ENCODE assay signal across 21 cellular contexts in the genomic region with DNA sequence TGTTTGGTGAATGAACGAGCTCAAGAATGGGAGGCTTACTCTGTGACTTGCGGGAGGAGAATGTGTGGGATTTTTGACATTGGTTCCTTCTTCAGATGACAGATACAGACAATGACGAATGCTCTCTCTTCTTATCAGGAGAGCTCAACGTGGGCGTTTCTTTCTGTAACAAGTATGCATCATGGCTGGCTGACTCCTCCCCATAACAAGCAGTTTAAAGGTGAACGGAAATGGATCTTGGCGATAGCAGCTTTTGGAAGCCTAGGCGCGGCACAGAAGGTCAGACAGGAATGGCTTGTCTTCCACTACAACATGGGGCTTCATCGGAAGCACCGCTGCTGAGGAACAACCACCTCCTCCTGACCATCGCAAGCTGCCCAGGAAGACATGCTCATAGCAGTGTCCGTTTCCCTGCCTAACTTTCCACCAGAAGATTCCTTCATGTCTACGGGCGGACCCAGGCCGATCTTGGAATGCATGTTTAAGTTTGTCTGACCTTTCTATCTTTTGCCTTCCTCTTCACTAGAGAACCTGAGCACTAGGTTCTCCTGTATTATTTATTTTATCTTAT. TPM values are rescaled to one million over a fixed set of nuclear protein-coding genes. Genes with fewer than 3 reads are reported as not detected.
DNase-seq lines count a peak whose midpoint lies in the region; ATAC-seq and TF ChIP-seq lines count a peak whose summit lies in the region.
"Had no signal": no experiment of that assay in that cellular context is flagged by ENCODE, and none has a peak within 500 bp of the region (broad histone marks: within the 10 kb centered on the region; RNA-seq: fewer than 3 reads in every experiment).

No MANE protein-coding gene starts in this region.

- no peaks in the 10 kb centered on the region for H3K36me3 ChIP-seq in naive thymus-derived CD4-positive, alpha-beta T cell (ENCODE audit: control insufficient read depth in 2 of 3, insufficient read depth in 3 of 3, low read length in 3 of 3)
- H3K36me3 ChIP-seq: neural progenitor cell, spleen had no signal

- H3K9me3 ChIP-seq in CD4-positive, alpha-beta T cell (ENCODE audit: control insufficient read depth, low read length): no peaks in the 10 kb centered on the region
- no peaks in the 10 kb centered on the region for H3K9me3 ChIP-seq in naive thymus-derived CD4-positive, alpha-beta T cell (ENCODE audit: control insufficient read depth in 2 of 3, low read length in 3 of 3)
- H3K9me3 ChIP-seq: A549, spleen, testis had no signal

- ATAC-seq in CD4-positive, alpha-beta T cell (ENCODE audit: poor library complexity): peak; percentile 24
- peak; percentile 21 for ATAC-seq in naive thymus-derived CD4-positive, alpha-beta T cell
- no peak for ATAC-seq in HG03039 (IDR thresholded peaks at IDR 0.05; ENCODE audit: unreplicated experiment)
- ATAC-seq: A549; GM12878; stimulated activated memory B cell treated with anti-CD40 and anti-IgM and Interleukin-4, amounts not matched to agents 10 μg/mL and 1 μg/mL and 100 μg/mL, for 72 hours had no signal

- no peak overlapping the region for H3K27ac ChIP-seq in CD4-positive, alpha-beta T cell (ENCODE audit: low read depth, low read length)
- no peak overlapping the region for H3K27ac ChIP-seq in naive thymus-derived CD4-positive, alpha-beta T cell (ENCODE audit: low read depth, low read length)
- H3K27ac ChIP-seq: A549, GM23248, neural progenitor cell, spleen, testis had no signal

- no peak for TF ChIP-seq CTCF in CD4-positive, alpha-beta T cell (IDR thresholded peaks at IDR 0.05)

- peaks cover 23% of the 10 kb centered on the region for H3K27me3 Mint-ChIP-seq in activated CD4-positive, alpha-beta T cell treated with anti-CD3 and anti-CD28 coated beads, Interleukin-2, amount 10 ng/mL, durations not matched to agents 24 days and 14 days
- H3K27me3 Mint-ChIP-seq in activated CD4-positive, alpha-beta T cell treated with anti-CD3 and anti-CD28 coated beads, Interleukin-2, amount 10 ng/mL, durations not matched to agents 7 days and 5 days: peaks cover 16% of the 10 kb centered on the region
- no peaks in the 10 kb centered on the region for H3K27me3 Mint-ChIP-seq in CD4-positive, alpha-beta T cell
- H3K27me3 Mint-ChIP-seq in T-helper 2 cell treated with Interferon-gamma antibody and Interleukin-4, amounts not matched to agents 5 μg/mL and 100 μg/mL, for 36 hours (ENCODE audit: low read depth): peaks cover 2% of the 10 kb centered on the region
- H3K27me3 Mint-ChIP-seq in naive thymus-derived CD4-positive, alpha-beta T cell: peaks cover 0 to 14% (median 10%) of the 10 kb centered on the region in 5 donors
- H3K27me3 Mint-ChIP-seq: stimulated activated memory B cell treated with anti-CD40 and anti-IgM and Interleukin-4, amounts not matched to agents 10 μg/mL and 1 μg/mL and 100 μg/mL, for 72 hours had no signal

- no peaks in the 10 kb centered on the region for H3K9me3 Mint-ChIP-seq in activated CD4-positive, alpha-beta T cell treated with anti-CD3 and anti-CD28 coated beads, Interleukin-2, amount 10 ng/mL, durations not matched to agents 24 days and 14 days
- no peaks in the 10 kb centered on the region for H3K9me3 Mint-ChIP-seq in activated CD4-positive, alpha-beta T cell treated with anti-CD3 and anti-CD28 coated beads, Interleukin-2, amount 10 ng/mL, durations not matched to agents 7 days and 5 days
- H3K9me3 Mint-ChIP-seq in CD4-positive, alpha-beta T cell: no peaks in the 10 kb centered on the region
- no peaks in the 10 kb centered on the region for H3K9me3 Mint-ChIP-seq in T-helper 2 cell treated with Interferon-gamma antibody and Interleukin-4, amounts not matched to agents 5 μg/mL and 100 μg/mL, for 36 hours
- H3K9me3 Mint-ChIP-seq in naive thymus-derived CD4-positive, alpha-beta T cell: no peaks in the 10 kb centered on the region
- H3K9me3 Mint-ChIP-seq: neural progenitor cell; stimulated activated memory B cell treated with anti-CD40 and anti-IgM and Interleukin-4, amounts not matched to agents 10 μg/mL and 1 μg/mL and 100 μg/mL, for 72 hours had no signal

- H3K4me1 ChIP-seq in naive thymus-derived CD4-positive, alpha-beta T cell (ENCODE audit: control insufficient read depth in 2 of 2, insufficient read depth in 2 of 2, low read length in 2 of 2): no peaks in the 10 kb centered on the region
- H3K4me1 ChIP-seq: neural progenitor cell, testis had no signal

- H3K36me3 Mint-ChIP-seq in activated CD4-positive, alpha-beta T cell treated with anti-CD3 and anti-CD28 coated beads, Interleukin-2, amount 10 ng/mL, durations not matched to agents 24 days and 14 days (ENCODE audit: low read depth): no peaks in the 10 kb centered on the region
- no peaks in the 10 kb centered on the region for H3K36me3 Mint-ChIP-seq in activated CD4-positive, alpha-beta T cell treated with anti-CD3 and anti-CD28 coated beads, Interleukin-2, amount 10 ng/mL, durations not matched to agents 7 days and 5 days (ENCODE audit: low read depth)
- no peaks in the 10 kb centered on the region for H3K36me3 Mint-ChIP-seq in CD4-positive, alpha-beta T cell (ENCODE audit: low read depth)
- no peaks in the 10 kb centered on the region for H3K36me3 Mint-ChIP-seq in T-helper 2 cell treated with Interferon-gamma antibody and Interleukin-4, amounts not matched to agents 5 μg/mL and 100 μg/mL, for 36 hours (ENCODE audit: low read depth)
- H3K36me3 Mint-ChIP-seq in naive thymus-derived CD4-positive, alpha-beta T cell: no peaks in the 10 kb centered on the region
- H3K36me3 Mint-ChIP-seq: neural progenitor cell; stimulated activated memory B cell treated with anti-CD40 and anti-IgM and Interleukin-4, amounts not matched to agents 10 μg/mL and 1 μg/mL and 100 μg/mL, for 72 hours had no signal

- H3K4me1 Mint-ChIP-seq in activated CD4-positive, alpha-beta T cell treated with anti-CD3 and anti-CD28 coated beads, Interleukin-2, amount 10 ng/mL, durations not matched to agents 24 days and 14 days: peaks cover 17% of the 10 kb centered on the region
- H3K4me1 Mint-ChIP-seq in activated CD4-positive, alpha-beta T cell treated with anti-CD3 and anti-CD28 coated beads, Interleukin-2, amount 10 ng/mL, durations not matched to agents 7 days and 5 days: peaks cover under 1% of the 10 kb centered on the region
- no peaks in the 10 kb centered on the region for H3K4me1 Mint-ChIP-seq in CD4-positive, alpha-beta T cell (ENCODE audit: low read depth)
- peaks cover 9% of the 10 kb centered on the region for H3K4me1 Mint-ChIP-seq in T-helper 2 cell treated with Interferon-gamma antibody and Interleukin-4, amounts not matched to agents 5 μg/mL and 100 μg/mL, for 36 hours (ENCODE audit: low read depth)
- peaks cover 0 to 11% (median 0%) of the 10 kb centered on the region in 7 donors for H3K4me1 Mint-ChIP-seq in naive thymus-derived CD4-positive, alpha-beta T cell
- H3K4me1 Mint-ChIP-seq: neural progenitor cell had no signal

- CTCF ChIA-PET in activated CD4-positive, alpha-beta T cell treated with anti-CD3 and anti-CD28 coated beads, Interleukin-2, amount 10 ng/mL, durations not matched to agents 7 days and 5 days (lab: Charles Lee): interaction anchor here (0.9 to 1.2 kb wide), 2 partner anchors 25 to 197 kb away, joined by 3 read pairs; no protein-coding TSS in a partner anchor
- CTCF ChIA-PET in CD4-positive, alpha-beta T cell (lab: Charles Lee): no interaction called here
- CTCF ChIA-PET in naive thymus-derived CD4-positive, alpha-beta T cell (lab: Charles Lee): no interaction called here

- no peaks in the 10 kb centered on the region for H3K27me3 ChIP-seq in CD4-positive, alpha-beta T cell (ENCODE audit: control insufficient read depth, insufficient read depth, low read length)
- no peaks in the 10 kb centered on the region for H3K27me3 ChIP-seq in naive thymus-derived CD4-positive, alpha-beta T cell (ENCODE audit: control insufficient read depth in 2 of 2, insufficient read depth in 2 of 2, low read length in 2 of 2)
- H3K27me3 ChIP-seq: testis had no signal

- no peak for DNase-seq in activated CD4-positive, alpha-beta T cell treated with anti-CD3 and anti-CD28 coated beads, Interleukin-2, amount 10 ng/mL, durations not matched to agents 24 days and 14 days
- DNase-seq in activated CD4-positive, alpha-beta T cell treated with anti-CD3 and anti-CD28 coated beads, Interleukin-2, amount 10 ng/mL, durations not matched to agents 7 days and 5 days: no peak
- no peak for DNase-seq in CD4-positive, alpha-beta T cell
- peak; percentile 57 for DNase-seq in T-helper 2 cell treated with Interferon-gamma antibody and Interleukin-4, amounts not matched to agents 5 μg/mL and 100 μg/mL, for 36 hours (ENCODE audit: low spot score)
- DNase-seq in naive thymus-derived CD4-positive, alpha-beta T cell: no peak
- DNase-seq in pons (ENCODE audit: low spot score) (no peak), DMS 273 treated with DMSO at 0.1 percent for 48 hours (lab: John Stamatoyannopoulos, UW) (no peak)
- DNase-seq: activated CD4-positive, alpha-beta T cell treated with anti-CD3 and anti-CD28 coated beads, Interleukin-2, amount 50 U/mL, for 1 hour; cortex of kidney; GF-D8; GM23248; NCI-H1436; NCI-H524 treated with DMSO at 0.1 percent for 48 hours; spleen; T1000; testis had no signal

- intact Hi-C loops in activated CD4-positive, alpha-beta T cell treated with anti-CD3 and anti-CD28 coated beads, Interleukin-2, amount 10 ng/mL, durations not matched to agents 24 days and 14 days (cut with micrococcal nuclease): no loop called here
- intact Hi-C loops in CD4-positive, alpha-beta T cell (cut with DNase I, micrococcal nuclease): no loop called here
- intact Hi-C loops in naive thymus-derived CD4-positive, alpha-beta T cell (cut with micrococcal nuclease): no loop called here

- H3K4me3 ChIP-seq in naive thymus-derived CD4-positive, alpha-beta T cell (ENCODE audit: low read length): no peak overlapping the region
- H3K4me3 ChIP-seq: A549, GM12878, GM23248, neural progenitor cell, spleen, testis had no signal

- H3K27ac Mint-ChIP-seq in activated CD4-positive, alpha-beta T cell treated with anti-CD3 and anti-CD28 coated beads, Interleukin-2, amount 10 ng/mL, durations not matched to agents 24 days and 14 days: peak overlapping the region; percentile 61
- H3K27ac Mint-ChIP-seq in activated CD4-positive, alpha-beta T cell treated with anti-CD3 and anti-CD28 coated beads, Interleukin-2, amount 10 ng/mL, durations not matched to agents 7 days and 5 days: no peak overlapping the region
- no peak overlapping the region for H3K27ac Mint-ChIP-seq in CD4-positive, alpha-beta T cell
- peak overlapping the region; percentile 1 for H3K27ac Mint-ChIP-seq in T-helper 2 cell treated with Interferon-gamma antibody and Interleukin-4, amounts not matched to agents 5 μg/mL and 100 μg/mL, for 36 hours
- H3K27ac Mint-ChIP-seq in naive thymus-derived CD4-positive, alpha-beta T cell: no peak overlapping the region
- H3K27ac Mint-ChIP-seq: neural progenitor cell; stimulated activated memory B cell treated with anti-CD40 and anti-IgM and Interleukin-4, amounts not matched to agents 10 μg/mL and 1 μg/mL and 100 μg/mL, for 72 hours had no signal

- POLR2A ChIA-PET in activated CD4-positive, alpha-beta T cell treated with anti-CD3 and anti-CD28 coated beads, Interleukin-2, amount 10 ng/mL, durations not matched to agents 7 days and 5 days (lab: Charles Lee): no interaction called here
- POLR2A ChIA-PET in CD4-positive, alpha-beta T cell (lab: Charles Lee): no interaction called here
- POLR2A ChIA-PET in naive thymus-derived CD4-positive, alpha-beta T cell (lab: Charles Lee): interaction anchor here (0.6 kb wide), 1 partner anchor 99 kb away, joined by 4 read pairs; no protein-coding TSS in a partner anchor

- peak overlapping the region; percentile 19 for H3K4me3 Mint-ChIP-seq in activated CD4-positive, alpha-beta T cell treated with anti-CD3 and anti-CD28 coated beads, Interleukin-2, amount 10 ng/mL, durations not matched to agents 24 days and 14 days
- no peak overlapping the region for H3K4me3 Mint-ChIP-seq in activated CD4-positive, alpha-beta T cell treated with anti-CD3 and anti-CD28 coated beads, Interleukin-2, amount 10 ng/mL, durations not matched to agents 7 days and 5 days
- H3K4me3 Mint-ChIP-seq in CD4-positive, alpha-beta T cell: no peak overlapping the region
- H3K4me3 Mint-ChIP-seq in T-helper 2 cell treated with Interferon-gamma antibody and Interleukin-4, amounts not matched to agents 5 μg/mL and 100 μg/mL, for 36 hours: no peak overlapping the region
- H3K4me3 Mint-ChIP-seq in naive thymus-derived CD4-positive, alpha-beta T cell: no peak overlapping the region
- H3K4me3 Mint-ChIP-seq: neural progenitor cell; stimulated activated memory B cell treated with anti-CD40 and anti-IgM and Interleukin-4, amounts not matched to agents 10 μg/mL and 1 μg/mL and 100 μg/mL, for 72 hours had no signal

RNA-seq across cellular contexts. Expression of gene ACSL1, which starts 18.3 kb away (rescaled TPM):
- total RNA-seq in activated CD4-positive, alpha-beta T cell treated with anti-CD3 and anti-CD28 coated beads, Interleukin-2, amount 10 ng/mL, durations not matched to agents 24 days and 14 days: 38.3 and 41.7 TPM in 2 replicates
- 10 to 100 TPM; 14.5 to 15.4 TPM for total RNA-seq in activated CD4-positive, alpha-beta T cell treated with anti-CD3 and anti-CD28 coated beads, Interleukin-2, amount 10 ng/mL, durations not matched to agents 7 days and 5 days
- 10 to 100 TPM; 12.4 to 12.5 TPM for total RNA-seq in CD4-positive, alpha-beta T cell
- 10 to 100 TPM in 4 of 5 experiments, 1 to 10 TPM in 1; 9.5 to 80.1 (median 20.4) TPM for total RNA-seq in naive thymus-derived CD4-positive, alpha-beta T cell
- polyA plus RNA-seq in naive thymus-derived CD4-positive, alpha-beta T cell: 1 to 10 TPM; 5.7 to 6.2 TPM

Comparison
In these comparisons a context has a peak if more than half of its experiments do, and no peak if none do; other contexts are left out.
1. H3K27ac Mint-ChIP-seq: peak in activated CD4-positive, alpha-beta T cell treated with anti-CD3 and anti-CD28 coated beads, Interleukin-2, amount 10 ng/mL, durations not matched to agents 24 days and 14 days (single experiment) and T-helper 2 cell treated with Interferon-gamma antibody and Interleukin-4, amounts not matched to agents 5 μg/mL and 100 μg/mL, for 36 hours (single experiment); none in activated CD4-positive, alpha-beta T cell treated with anti-CD3 and anti-CD28 coated beads, Interleukin-2, amount 10 ng/mL, durations not matched to agents 7 days and 5 days (single experiment), CD4-positive, alpha-beta T cell (single experiment) and naive thymus-derived CD4-positive, alpha-beta T cell (0 of 9).